ENCODE assay signal across 16 cellular contexts in genomic region chr1:56430141-56430839, GRCh38.
A peak's percentile ranks its signal among the peaks of the same experiment; 100 is the strongest.
DNase-seq lines count a peak whose midpoint lies in the region; ATAC-seq and TF ChIP-seq lines count a peak whose summit lies in the region.
"Had no signal": no experiment of that assay in that cellular context is flagged by ENCODE, and none has a peak within 500 bp of the region (broad histone marks: within the 10 kb centered on the region; RNA-seq: fewer than 3 reads in every experiment).

No MANE protein-coding gene starts in this region.

- CTCF ChIA-PET in HEK293 (lab: Yijun Ruan, JAX), result no interaction called here

- H3K36me3 ChIP-seq in HEK293 (ENCODE audit: control insufficient read depth in 2 of 2, insufficient read depth in 1 of 2, low read length in 2 of 2), result no peaks in the 10 kb centered on the region
- no peaks in the 10 kb centered on the region for H3K36me3 ChIP-seq in endodermal cell (ENCODE audit: control insufficient read depth, insufficient read depth, low read length)
- H3K36me3 ChIP-seq in GM23248 (ENCODE audit: low read depth), result no peaks in the 10 kb centered on the region

- 88 to 92% methylated on average over 3 to 4 of the region's 4 CpGs for WGBS in endodermal cell (ENCODE audit: insufficient coverage in 1 of 2, insufficient read length in 1 of 2), 2 experiments
- WGBS in GM23248 (ENCODE audit: low coverage in 1 of 2, low lambda C conversion rate in 2 of 2, missing lambda C conversion rate in 2 of 2), 2 experiments, result 87 to 88% methylated on average over 4 of the region's 4 CpGs

- H3K4me1 ChIP-seq in HEK293 (ENCODE audit: control insufficient read depth, insufficient read depth, low read length) (peaks cover 3% of the 10 kb centered on the region), endodermal cell (ENCODE audit: control insufficient read depth, insufficient read depth, low read length) (peaks cover 22% of the 10 kb centered on the region), GM23248 (ENCODE audit: insufficient read depth) (no peaks in the 10 kb centered on the region)

- in situ Hi-C loops in GM23248 (cut with MboI), result no loop called here

- H3F3A ChIP-seq in GM23248 (ENCODE audit: insufficient read depth), result no peaks in the 10 kb centered on the region

- no peaks in the 10 kb centered on the region for H3K27me3 ChIP-seq in endodermal cell (ENCODE audit: control insufficient read depth, insufficient read depth, low read length, poor library complexity, severe bottlenecking)
- H3K27me3 ChIP-seq in GM23248 (replicated peaks; ENCODE audit: insufficient read depth), result no peaks in the 10 kb centered on the region

- peak overlapping the region; percentile 50 for H3K27ac Mint-ChIP-seq in endodermal cell
- H3K27ac Mint-ChIP-seq in neural crest cell (ENCODE audit: unreplicated experiment), result peak overlapping the region; percentile 40
- H3K27ac Mint-ChIP-seq: CD14-positive monocyte; CD8-positive, alpha-beta memory T cell; H9; IgD-negative memory B cell had no signal

- no peak overlapping the region for H3K27ac ChIP-seq in HEK293 (ENCODE audit: extremely low read depth, low read depth, low read length)
- no peak overlapping the region for H3K27ac ChIP-seq in endodermal cell (ENCODE audit: low read depth, low read length)
- no peak overlapping the region for H3K27ac ChIP-seq in GM23248

- no peak overlapping the region for H3K4me3 ChIP-seq in HEK293 (ENCODE audit: low read depth, low read length)
- no peak overlapping the region for H3K4me3 ChIP-seq in endodermal cell (ENCODE audit: low read length)
- no peak overlapping the region for H3K4me3 ChIP-seq in GM23248

- no peaks in the 10 kb centered on the region for H3K79me2 ChIP-seq in GM23248 (ENCODE audit: insufficient read depth)

- no peak overlapping the region for H2AFZ ChIP-seq in GM23248

- no peak for DNase-seq in endodermal cell
- DNase-seq in neural crest cell (ENCODE audit: low read depth, low spot score), result no peak
- no peak for DNase-seq in GM23248
- DNase-seq in glomerular visceral epithelial cell (ENCODE audit: extremely low spot score), result no peak
- DNase-seq in stimulated activated CD4-positive, alpha-beta T cell treated with anti-CD3 and anti-CD28 coated beads, Interleukin-1b, Interleukin-23, amount 100 ng/mL, for 48 hours, result no peak
- DNase-seq: Caco-2; CD8-positive, alpha-beta memory T cell; DND-41; GF-D8; GOT3; H9; KG1 had no signal

- no peaks in the 10 kb centered on the region for H3K9me2 ChIP-seq in GM23248 (ENCODE audit: insufficient read depth)

- H4K20me1 ChIP-seq in GM23248 (ENCODE audit: insufficient read depth), result no peaks in the 10 kb centered on the region

- no peak overlapping the region for H3K9ac ChIP-seq in endodermal cell (ENCODE audit: extremely low read depth, low read length, poor library complexity, severe bottlenecking)
- no peak overlapping the region for H3K9ac ChIP-seq in GM23248

- H3K4me3 Mint-ChIP-seq in endodermal cell, result no peak overlapping the region
- H3K4me3 Mint-ChIP-seq in neural crest cell, result no peak overlapping the region
- H3K4me3 Mint-ChIP-seq: CD14-positive monocyte; CD8-positive, alpha-beta memory T cell; H9; IgD-negative memory B cell had no signal

- H3K36me3 Mint-ChIP-seq in endodermal cell (ENCODE audit: low read depth) (no peaks in the 10 kb centered on the region), neural crest cell (ENCODE audit: low read depth) (no peaks in the 10 kb centered on the region)
- H3K36me3 Mint-ChIP-seq: CD14-positive monocyte; CD8-positive, alpha-beta memory T cell had no signal

- no peak overlapping the region for H3K4me2 ChIP-seq in GM23248 (ENCODE audit: unreplicated experiment)

- H3K27me3 Mint-ChIP-seq in endodermal cell (ENCODE audit: insufficient read depth) (peaks cover 6% of the 10 kb centered on the region), neural crest cell (ENCODE audit: low read depth) (no peaks in the 10 kb centered on the region)
- H3K27me3 Mint-ChIP-seq: IgD-negative memory B cell had no signal

- H3K9me3 ChIP-seq in HEK293 (ENCODE audit: control insufficient read depth, insufficient read depth, low read depth, low read length), result no peaks in the 10 kb centered on the region
- no peaks in the 10 kb centered on the region for H3K9me3 ChIP-seq in endodermal cell (ENCODE audit: control insufficient read depth, low read length)
- H3K9me3 ChIP-seq in GM23248 (ENCODE audit: low read depth), result no peaks in the 10 kb centered on the region
- H3K9me3 ChIP-seq: Caco-2 had no signal

- H3K9me3 Mint-ChIP-seq in endodermal cell, result no peaks in the 10 kb centered on the region
- no peaks in the 10 kb centered on the region for H3K9me3 Mint-ChIP-seq in neural crest cell
- H3K9me3 Mint-ChIP-seq: CD14-positive monocyte, H9 had no signal

- no peak for TF ChIP-seq CTCF in HEK293 (tag by site-specific recombination; IDR thresholded peaks at IDR 0.05)
- TF ChIP-seq CTCF in endodermal cell (conservative IDR thresholded peaks at IDR 0.05), result no peak
- TF ChIP-seq CTCF in neural crest cell (conservative IDR thresholded peaks at IDR 0.05), result no peak

- POLR2A ChIA-PET in HEK293 (lab: Yijun Ruan, JAX), result interaction anchor here (1.0 kb wide), 1 partner anchor 15 kb away, joined by 3 read pairs; no protein-coding TSS in a partner anchor

- no peak for ATAC-seq in GM21526 (IDR thresholded peaks at IDR 0.05; ENCODE audit: low FRiP score, unreplicated experiment)

- H3K4me1 Mint-ChIP-seq in endodermal cell, result peaks cover 52% of the 10 kb centered on the region
- peaks cover 47% of the 10 kb centered on the region for H3K4me1 Mint-ChIP-seq in neural crest cell
- H3K4me1 Mint-ChIP-seq: CD8-positive, alpha-beta memory T cell had no signal

TF ChIP-seq in HEK293, 187 proteins besides CTCF, POLR2A, EP300 and RAD21:
- TF ChIP-seq ZNF560 (tag by site-specific recombination; IDR thresholded peaks at IDR 0.05; ENCODE audit: borderline replicate concordance) (no peak), EGR2 (tag by site-specific recombination; IDR thresholded peaks at IDR 0.05; ENCODE audit: low read depth) (peak; percentile 63)
